Comparison of ENCODE assay signal across 10 cellular contexts in the genomic region with DNA sequence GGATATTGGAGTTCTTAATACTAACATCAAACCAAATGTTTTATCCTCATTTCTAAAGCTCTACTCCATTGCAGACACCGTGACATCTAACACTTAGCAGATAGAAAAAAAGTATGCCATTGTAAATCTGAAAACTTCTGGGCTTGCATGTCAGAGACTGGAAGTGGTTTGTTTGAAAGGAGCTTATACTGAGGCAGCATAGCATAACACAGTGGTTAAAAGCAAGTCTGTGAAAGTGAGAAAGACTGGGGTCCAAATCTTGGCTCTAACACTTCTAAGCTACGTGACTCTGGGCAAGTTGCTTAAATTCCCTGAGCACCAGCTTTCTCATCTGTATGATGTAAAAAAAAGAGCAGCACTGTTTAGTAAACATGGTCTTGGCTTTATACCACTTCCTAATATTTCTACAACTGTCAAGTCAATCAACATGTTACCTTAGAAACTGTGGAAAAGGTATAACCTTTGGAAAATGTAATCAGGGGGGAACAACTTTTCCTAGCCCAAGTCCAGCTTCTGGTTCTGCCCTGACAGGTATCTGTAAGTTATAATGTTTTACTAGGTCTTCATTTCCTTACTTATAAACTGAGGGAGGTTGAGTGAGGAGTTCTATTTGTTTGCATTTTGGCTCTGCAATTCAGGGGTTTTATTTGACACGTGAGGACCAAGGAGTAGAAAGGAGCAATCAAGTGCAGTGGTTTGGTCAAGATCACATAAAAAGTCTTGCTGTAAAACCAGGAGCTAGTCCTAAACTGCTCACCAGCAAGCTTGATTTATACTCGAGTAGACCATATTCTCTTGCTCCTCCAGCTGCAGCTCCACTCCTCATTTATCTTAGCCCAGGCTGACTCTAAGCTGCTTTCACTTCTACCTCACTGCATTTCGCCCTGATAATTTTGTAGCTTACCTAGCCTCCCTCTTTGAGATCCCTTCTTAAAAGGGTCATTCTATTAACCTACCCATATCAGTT.
DNase-seq lines count a peak whose midpoint lies in the region; ATAC-seq, FAIRE-seq and TF ChIP-seq lines count a peak whose summit lies in the region.
"Had no signal": no experiment of that assay in that cellular context is flagged by ENCODE, and none has a peak within 500 bp of the region (broad histone marks: within the 10 kb centered on the region; RNA-seq: fewer than 3 reads in every experiment).

No MANE protein-coding gene starts in this region.

- H3K4me2 ChIP-seq in A549 (peak overlapping the region; percentile 79), Loucy (ENCODE audit: low read depth, low read length, poor library complexity, severe bottlenecking) (no peak overlapping the region)

- H2AFZ ChIP-seq in Loucy (ENCODE audit: low read length): peak overlapping the region; percentile 26; the same call in 1 of the 2 replicates

- WGBS in A549 (ENCODE audit: missing lambda C conversion rate): 10% methylated on average over 5 of the region's 5 CpGs

- H3F3A ChIP-seq in Loucy (ENCODE audit: low read depth): no peaks in the 10 kb centered on the region; the same call in 1 of the 2 replicates

- no peak for TF ChIP-seq RAD21 in A549 (conservative IDR thresholded peaks at IDR 0.05 in 1 of 2, IDR thresholded peaks at IDR 0.05 in 1 of 2)

- no peaks in the 10 kb centered on the region for H3K79me2 ChIP-seq in Loucy (ENCODE audit: insufficient read depth, low read length)

- H3K4me1 ChIP-seq in A549 (peaks cover 88% of the 10 kb centered on the region), Loucy (ENCODE audit: insufficient read depth, low read length, poor library complexity, severe bottlenecking) (peaks cover 35% of the 10 kb centered on the region)

- no peaks in the 10 kb centered on the region for H4K20me1 ChIP-seq in Loucy (ENCODE audit: insufficient read depth, low read length, poor library complexity, severe bottlenecking)

- H3K27ac ChIP-seq in A549: peak overlapping the region; percentile 94 to 100

- TF ChIP-seq EP300 in A549 (IDR thresholded peaks at IDR 0.05): peak in 1 of 2 experiments; percentile 28; a peak in 1 of 5 replicates

- H3K27me3 ChIP-seq in Loucy (ENCODE audit: insufficient read depth, low read length, poor library complexity, severe bottlenecking): no peaks in the 10 kb centered on the region

- CTCF ChIA-PET in A549 (lab: Yijun Ruan, JAX): interaction anchor here (0.5 to 2.1 kb wide), 10 partner anchors 10 to 237 kb away, joined by 3 to 9 read pairs (median 4); no protein-coding TSS in a partner anchor

- TF ChIP-seq POLR2A in A549 (IDR thresholded peaks at IDR 0.05; ENCODE audit: low read length): no peak

- H3K4me3 ChIP-seq in A549 (0 out of 3 replicates have a peak overlapping the region, but pooled peaks have one; percentile 1), Loucy (ENCODE audit: low read length, poor library complexity, severe bottlenecking) (no peak overlapping the region)

- no peaks in the 10 kb centered on the region for H3K36me3 ChIP-seq in Loucy (ENCODE audit: insufficient read depth, low read length)

- H3K9me3 ChIP-seq in A549 (no peaks in the 10 kb centered on the region), Loucy (ENCODE audit: insufficient read depth, low read depth, low read length) (no peaks in the 10 kb centered on the region)

- ATAC-seq in A549: peak in 1 of 2 experiments; percentile 3; a peak in 1 of 6 replicates
- ATAC-seq in GM19035 (IDR thresholded peaks at IDR 0.05; ENCODE audit: unreplicated experiment): peak; percentile 49
- ATAC-seq in GM21526 (IDR thresholded peaks at IDR 0.05; ENCODE audit: low FRiP score, unreplicated experiment): no peak

- DNase-seq in A549 (ENCODE audit: low read depth in 1 of 2, low spot score in 1 of 2): peak in 1 of 2 experiments; percentile 60
- no peak for DNase-seq in NOMO-1 treated with dmso at 0.1 percent for 144 hours (lab: John Stamatoyannopoulos, UW; ENCODE audit: unreplicated experiment)
- DNase-seq in OCI-M2 (lab: John Stamatoyannopoulos, UW; ENCODE audit: unreplicated experiment): no peak
- DNase-seq in NCI-H2171 (lab: John Stamatoyannopoulos, UW): no peak
- DNase-seq: activated CD4-positive, alpha-beta T cell treated with anti-CD3 and anti-CD28 coated beads, Interleukin-2, amount 50 U/mL, for 4 hours; H7 had no signal

- TF ChIP-seq CTCF in A549 (IDR thresholded peaks at IDR 0.05): no peak
- TF ChIP-seq CTCF in Loucy (conservative IDR thresholded peaks at IDR 0.05; ENCODE audit: low read length): no peak

- POLR2A ChIA-PET in A549 (lab: Yijun Ruan, JAX): interaction anchor here (0.7 to 1.0 kb wide), 3 partner anchors 18 to 25 kb away, joined by 3 read pairs; no protein-coding TSS in a partner anchor

- H3K9ac ChIP-seq in Loucy (ENCODE audit: low read depth, low read length, poor library complexity, severe bottlenecking): no peak overlapping the region

- no peaks in the 10 kb centered on the region for H3K9me2 ChIP-seq in Loucy (replicated peaks; ENCODE audit: low read depth, low read length)

- FAIRE-seq in A549 (lab: Jason Lieb, UNC) (peak; percentile 43), islet of Langerhans (lab: Jason Lieb, UNC) (peak; percentile 87)

TF ChIP-seq in A549, 52 proteins besides CTCF, POLR2A, EP300 and RAD21:
- TF ChIP-seq NPAS2 (CRISPR knock-in tag; IDR thresholded peaks at IDR 0.05; ENCODE audit: borderline replicate concordance) (no peak), HEYL (CRISPR knock-in tag; IDR thresholded peaks at IDR 0.05) (0 out of 2 replicates have a peak, but pooled peaks have one; percentile 7), HOXB13 (CRISPR knock-in tag; IDR thresholded peaks at IDR 0.05; ENCODE audit: low read depth) (0 out of 2 replicates have a peak, but pooled peaks have one; percentile 47), HOXA7 (CRISPR knock-in tag; IDR thresholded peaks at IDR 0.05) (0 out of 2 replicates have a peak, but pooled peaks have one; percentile 0), FOSL2 (IDR thresholded peaks at IDR 0.05) (no peak), FOSL2 (CRISPR knock-in tag; IDR thresholded peaks at IDR 0.05) (0 out of 2 replicates have a peak, but pooled peaks have one; percentile 2), CEBPB (IDR thresholded peaks at IDR 0.05) (peak; percentile 8 to 52; a peak in 1 of 4 replicates), JUN (IDR thresholded peaks at IDR 0.05) (peak in 1 of 2 experiments; percentile 30; a peak in 2 of 5 replicates), TFCP2L1 (CRISPR knock-in tag; IDR thresholded peaks at IDR 0.05) (0 out of 2 replicates have a peak, but pooled peaks have one; percentile 54), SMC3 (IDR thresholded peaks at IDR 0.05) (no peak)
- TF ChIP-seq, protein P1, sequence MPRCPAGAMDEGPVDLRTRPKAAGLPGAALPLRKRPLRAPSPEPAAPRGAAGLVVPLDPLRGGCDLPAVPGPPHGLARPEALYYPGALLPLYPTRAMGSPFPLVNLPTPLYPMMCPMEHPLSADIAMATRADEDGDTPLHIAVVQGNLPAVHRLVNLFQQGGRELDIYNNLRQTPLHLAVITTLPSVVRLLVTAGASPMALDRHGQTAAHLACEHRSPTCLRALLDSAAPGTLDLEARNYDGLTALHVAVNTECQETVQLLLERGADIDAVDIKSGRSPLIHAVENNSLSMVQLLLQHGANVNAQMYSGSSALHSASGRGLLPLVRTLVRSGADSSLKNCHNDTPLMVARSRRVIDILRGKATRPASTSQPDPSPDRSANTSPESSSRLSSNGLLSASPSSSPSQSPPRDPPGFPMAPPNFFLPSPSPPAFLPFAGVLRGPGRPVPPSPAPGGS (IDR thresholded peaks at IDR 0.05): no peak
